In genomic region chrX:16290997-16291396, GRCh38 we compare ENCODE assay signal across 36 cellular contexts.
A peak's percentile ranks its signal among the peaks of the same experiment; 100 is the strongest.
DNase-seq lines count a peak whose midpoint lies in the region; ATAC-seq, FAIRE-seq and TF ChIP-seq lines count a peak whose summit lies in the region.
"Had no signal": no experiment of that assay in that cellular context is flagged by ENCODE, and none has a peak within 500 bp of the region (broad histone marks: within the 10 kb centered on the region; RNA-seq: fewer than 3 reads in every experiment).

No MANE protein-coding gene starts in this region.

- TF ChIP-seq CTCF in IMR-90 (conservative IDR thresholded peaks at IDR 0.05; ENCODE audit: low read depth, low read length) = no peak
- TF ChIP-seq CTCF in K562 (IDR thresholded peaks at IDR 0.05 in 2 of 3, conservative IDR thresholded peaks at IDR 0.05 in 1 of 3; ENCODE audit: insufficient read depth in 2 of 3, low read depth in 1 of 3, low read length in 3 of 3) = no peak
- TF ChIP-seq CTCF in kidney (IDR thresholded peaks at IDR 0.05; ENCODE audit: borderline replicate concordance, extremely low read depth, insufficient read depth) = no peak
- TF ChIP-seq CTCF in pancreas (IDR thresholded peaks at IDR 0.05) = no peak
- TF ChIP-seq CTCF in CD8-positive, alpha-beta T cell (IDR thresholded peaks at IDR 0.05) = no peak
- TF ChIP-seq CTCF in PC-3 (conservative IDR thresholded peaks at IDR 0.05; ENCODE audit: low read depth, low read length) = no peak

- H3K27me3 ChIP-seq in IMR-90 (ENCODE audit: control insufficient read depth, insufficient read depth, low read length) = no peaks in the 10 kb centered on the region
- H3K27me3 ChIP-seq in K562 (ENCODE audit: control insufficient read depth in 2 of 2, insufficient read depth in 2 of 2, low read length in 2 of 2) = no peaks in the 10 kb centered on the region
- peaks cover 0 to 13% (median 0%) of the 10 kb centered on the region in 4 donors for H3K27me3 ChIP-seq in pancreas
- H3K27me3 ChIP-seq in CD8-positive, alpha-beta T cell (ENCODE audit: insufficient read depth, low read length) = no peaks in the 10 kb centered on the region
- H3K27me3 ChIP-seq in PC-3 (ENCODE audit: low read length) = no peaks in the 10 kb centered on the region
- H3K27me3 ChIP-seq: BE2C had no signal

- TF ChIP-seq POLR2A in IMR-90 (IDR thresholded peaks at IDR 0.05; ENCODE audit: low read depth, low read length) (no peak), K562 (conservative IDR thresholded peaks at IDR 0.05) (no peak)

- H3K23ac ChIP-seq in IMR-90 (ENCODE audit: low read depth, low read length) = no peak overlapping the region

- intact Hi-C loops in IMR-90 (cut with micrococcal nuclease) (no loop called here), K562 (cut with micrococcal nuclease) (no loop called here), kidney (cut with DNase I) (no loop called here), pancreas (cut with DNase I) (no loop called here), PC-3 (cut with micrococcal nuclease) (no loop called here)
- intact Hi-C loops in CD8-positive, alpha-beta T cell (cut with DNase I, micrococcal nuclease) = no loop called here

- H2AK5ac ChIP-seq in IMR-90 (ENCODE audit: low read depth, low read length) = no peak overlapping the region

- H3K14ac ChIP-seq in IMR-90 (replicated peaks; ENCODE audit: low read depth, low read length) = no peak overlapping the region

- no peaks in the 10 kb centered on the region for H3K79me1 ChIP-seq in IMR-90 (ENCODE audit: low read depth in 1 of 2, low read length in 2 of 2)

- dilution Hi-C loops in IMR-90 (cut with HindIII; ENCODE audit: low sequenced_read_pairs, unreplicated experiment) = no loop called here

- no peak overlapping the region for H3K56ac ChIP-seq in IMR-90 (ENCODE audit: extremely low read depth, insufficient read depth, low read length)

- no peak overlapping the region for H2BK20ac ChIP-seq in IMR-90 (ENCODE audit: low read depth, low read length)

- no peaks in the 10 kb centered on the region for H3K9me1 ChIP-seq in IMR-90 (ENCODE audit: insufficient read depth, low read length)
- no peaks in the 10 kb centered on the region for H3K9me1 ChIP-seq in K562 (ENCODE audit: control insufficient read depth, insufficient read depth, low read length)

- no peak overlapping the region for H2AK9ac ChIP-seq in IMR-90 (replicated peaks; ENCODE audit: low read depth, low read length, poor library complexity)

- H2AFZ ChIP-seq in IMR-90 (replicated peaks; ENCODE audit: low read length, poor library complexity) = no peak overlapping the region
- no peak overlapping the region for H2AFZ ChIP-seq in K562 (ENCODE audit: low read depth, low read length)
- H2AFZ ChIP-seq in PC-3 (ENCODE audit: low read length) = no peak overlapping the region

- no peaks in the 10 kb centered on the region for H3F3A ChIP-seq in PC-3 (ENCODE audit: low read length, unreplicated experiment)

- in situ Hi-C loops in IMR-90 (cut with MboI; ENCODE audit: low sequenced_read_pairs) (no loop called here), K562 (cut with MboI) (no loop called here)

- no peak overlapping the region for H4K8ac ChIP-seq in IMR-90 (ENCODE audit: low read depth in 2 of 2, low read length in 2 of 2)

- no peak overlapping the region for H3K4me3 Mint-ChIP-seq in CD8-positive, alpha-beta T cell
- H3K4me3 Mint-ChIP-seq in stimulated activated memory B cell treated with anti-CD40 and anti-IgM and Interleukin-4, amounts not matched to agents 10 μg/mL and 1 μg/mL and 100 μg/mL, for 72 hours = no peak overlapping the region
- H3K4me3 Mint-ChIP-seq: B cell; CD14-positive monocyte; CD4-positive, alpha-beta memory T cell; CD4-positive, alpha-beta T cell; CD4-positive, CD25-positive, alpha-beta regulatory T cell; CD8-positive, alpha-beta memory T cell had no signal

- H3K9ac ChIP-seq in IMR-90 (ENCODE audit: low read depth, low read length) = no peak overlapping the region
- no peak overlapping the region for H3K9ac ChIP-seq in K562 (ENCODE audit: insufficient read depth in 1 of 2, low read depth in 2 of 2, low read length in 2 of 2)
- no peak overlapping the region for H3K9ac ChIP-seq in kidney (ENCODE audit: low read length in 2 of 2)
- H3K9ac ChIP-seq in PC-3 (ENCODE audit: low read length) = no peak overlapping the region
- H3K9ac ChIP-seq: BLaER1; BLaER1 treated with 17β-estradiol and CSF1 and Interleukin-3, amounts not matched to agents 10 nM and 100 nM had no signal

- H3K9me3 ChIP-seq in IMR-90 (ENCODE audit: control insufficient read depth, insufficient read depth, low read length) (no peaks in the 10 kb centered on the region), K562 (replicated peaks; ENCODE audit: control insufficient read depth, insufficient read depth, low read depth, low read length) (no peaks in the 10 kb centered on the region), kidney (ENCODE audit: control insufficient read depth in 1 of 2, low read length in 2 of 2) (no peaks in the 10 kb centered on the region), pancreas (no peaks in the 10 kb centered on the region), PC-3 (ENCODE audit: low read length) (no peaks in the 10 kb centered on the region)
- no peaks in the 10 kb centered on the region for H3K9me3 ChIP-seq in CD8-positive, alpha-beta T cell (ENCODE audit: low read length)
- H3K9me3 ChIP-seq: A549, BE2C, BLaER1, Caco-2 had no signal

- CTCF ChIA-PET in IMR-90 (lab: Yijun Ruan, JAX) (no interaction called here), K562 (lab: Yijun Ruan, JAX; ENCODE audit: low intra/inter-chr PET ratio) (no interaction called here), PC-3 (lab: Charles Lee) (no interaction called here)
- CTCF ChIA-PET in CD8-positive, alpha-beta T cell (lab: Charles Lee) = no interaction called here

- no peaks in the 10 kb centered on the region for H3K9me2 ChIP-seq in PC-3 (replicated peaks; ENCODE audit: low read length)

- POLR2A ChIA-PET in IMR-90 (lab: Charles Lee; ENCODE audit: unreplicated experiment) = no interaction called here
- POLR2A ChIA-PET in K562 (lab: Yijun Ruan, JAX) = no interaction called here
- POLR2A ChIA-PET in CD8-positive, alpha-beta T cell (lab: Charles Lee) = no interaction called here
- POLR2A ChIA-PET in PC-3 (lab: Charles Lee; ENCODE audit: unreplicated experiment) = no interaction called here

- no peaks in the 10 kb centered on the region for H3K9me3 Mint-ChIP-seq in CD8-positive, alpha-beta T cell
- no peaks in the 10 kb centered on the region for H3K9me3 Mint-ChIP-seq in stimulated activated memory B cell treated with anti-CD40 and anti-IgM and Interleukin-4, amounts not matched to agents 10 μg/mL and 1 μg/mL and 100 μg/mL, for 72 hours
- H3K9me3 Mint-ChIP-seq: CD4-positive, alpha-beta T cell had no signal

- whole genome bisulfite sequencing in IMR-90 (ENCODE audit: extremely low coverage in 2 of 2, insufficient read length in 1 of 2), 2 experiments = no CpG with 5 or more reads among the region's 1 CpG
- 0% methylated on average over 1 of the region's 1 CpG for WGBS in K562 (ENCODE audit: insufficient coverage, low coverage, missing lambda C conversion rate)
- WGBS in pancreas, 2 donors = 78 to 88% methylated on average over 1 of the region's 1 CpG

- H3K36me3 ChIP-seq in IMR-90 (ENCODE audit: control insufficient read depth, insufficient read depth, low read length) (no peaks in the 10 kb centered on the region), K562 (ENCODE audit: control insufficient read depth, insufficient read depth, low read length) (no peaks in the 10 kb centered on the region), kidney (ENCODE audit: control insufficient read depth in 1 of 2, insufficient read depth in 2 of 2, low read length in 2 of 2) (no peaks in the 10 kb centered on the region), pancreas (no peaks in the 10 kb centered on the region), PC-3 (ENCODE audit: low read depth, low read length) (no peaks in the 10 kb centered on the region)
- no peaks in the 10 kb centered on the region for H3K36me3 ChIP-seq in CD8-positive, alpha-beta T cell (ENCODE audit: insufficient read depth, low read length)
- H3K36me3 ChIP-seq: BE2C; BLaER1; BLaER1 treated with 17β-estradiol and CSF1 and Interleukin-3, amounts not matched to agents 10 nM and 100 nM had no signal

- no peak overlapping the region for H2BK15ac ChIP-seq in IMR-90 (ENCODE audit: low read depth, low read length)

- no peak overlapping the region for H4K91ac ChIP-seq in IMR-90 (ENCODE audit: insufficient read depth, low read depth, low read length)

- no TSS peak for BruUV-seq in IMR-90 (replicated peaks; lab: Mats Ljungman, UMichigan)
- no TSS peak for BruUV-seq in K562 (replicated peaks; lab: Mats Ljungman, UMichigan)
- no TSS peak for BruUV-seq in PC-3 (replicated peaks; lab: Mats Ljungman, UMichigan)

- no peak for FAIRE-seq in K562 (lab: Jason Lieb, UNC)
- FAIRE-seq in kidney (lab: Jason Lieb, UNC) = peak; percentile 32
- peak; percentile 64 for FAIRE-seq in pancreas (lab: Jason Lieb, UNC)
- FAIRE-seq: A204.1, D721Med had no signal

- TF ChIP-seq RAD21 in IMR-90 (IDR thresholded peaks at IDR 0.05; ENCODE audit: low read length) (no peak), K562 (CRISPR knock-in tag; conservative IDR thresholded peaks at IDR 0.05 in 1 of 2, IDR thresholded peaks at IDR 0.05 in 1 of 2) (no peak)

- H3K4me3 ChIP-seq in IMR-90 (ENCODE audit: insufficient read depth, low read depth, low read length) = no peak overlapping the region
- no peak overlapping the region for H3K4me3 ChIP-seq in K562
- no peak overlapping the region for H3K4me3 ChIP-seq in kidney (ENCODE audit: low read length in 2 of 2)
- H3K4me3 ChIP-seq in pancreas = no peak overlapping the region
- no peak overlapping the region for H3K4me3 ChIP-seq in CD8-positive, alpha-beta T cell (ENCODE audit: low read depth, low read length)
- no peak overlapping the region for H3K4me3 ChIP-seq in PC-3 (ENCODE audit: low read length)
- H3K4me3 ChIP-seq: A549; BLaER1; BLaER1 treated with 17β-estradiol and CSF1 and Interleukin-3, amounts not matched to agents 10 nM and 100 nM had no signal

- DNase-seq in IMR-90 (no peak), K562 (ENCODE audit: extremely low read depth in 1 of 4, low spot score in 3 of 4) (no peak), kidney (no peak), pancreas (no peak), PC-3 (no peak)
- no peak for DNase-seq in stimulated activated CD8-positive, alpha-beta memory T cell treated with anti-CD3 and anti-CD28 coated beads, Interleukin-4, amount 100 ng/mL, for 48 hours
- no peak for DNase-seq in CD8-positive, alpha-beta T cell
- DNase-seq: 8988T; ACHN; AML-193; BE2C; C1 segment of cervical spinal cord; Caco-2; Calu3; CD4-positive, alpha-beta memory T cell; CD4-positive, alpha-beta T cell; CD4-positive, CD25-positive, alpha-beta regulatory T cell; CD8-positive, alpha-beta memory T cell; COR-L47; DMS 273 treated with DMSO at 0.1 percent for 48 hours; DMS153; DMS53; DMS79; DMS79 treated with DMSO at 0.1 percent for 48 hours; DND-41; EL had no signal

- no peak overlapping the region for H3K4ac ChIP-seq in IMR-90 (ENCODE audit: low read depth, low read length)

- H2BK120ac ChIP-seq in IMR-90 (ENCODE audit: low read depth, low read length) = no peak overlapping the region

- H3K27me3 Mint-ChIP-seq in CD8-positive, alpha-beta T cell (ENCODE audit: low read depth) = peaks cover 8% of the 10 kb centered on the region
- no peaks in the 10 kb centered on the region for H3K27me3 Mint-ChIP-seq in stimulated activated memory B cell treated with anti-CD40 and anti-IgM and Interleukin-4, amounts not matched to agents 10 μg/mL and 1 μg/mL and 100 μg/mL, for 72 hours
- H3K27me3 Mint-ChIP-seq: CD4-positive, alpha-beta T cell; CD4-positive, CD25-positive, alpha-beta regulatory T cell had no signal

- no peak overlapping the region for H2BK5ac ChIP-seq in IMR-90 (ENCODE audit: low read depth, low read length, poor library complexity, severe bottlenecking)

- TF ChIP-seq EP300 in K562 (IDR thresholded peaks at IDR 0.05; ENCODE audit: low read length) = no peak

- H4K20me1 ChIP-seq in IMR-90 (ENCODE audit: insufficient read depth, low read length) (no peaks in the 10 kb centered on the region), K562 (replicated peaks; ENCODE audit: control insufficient read depth, insufficient read depth, low read length) (no peaks in the 10 kb centered on the region), PC-3 (ENCODE audit: low read length) (no peaks in the 10 kb centered on the region)
- H4K20me1 ChIP-seq: BLaER1 had no signal

- no peak overlapping the region for H3K4me2 ChIP-seq in IMR-90 (ENCODE audit: low read depth, low read length)
- no peak overlapping the region for H3K4me2 ChIP-seq in K562 (ENCODE audit: insufficient read depth, low read length)
- no peak overlapping the region for H3K4me2 ChIP-seq in PC-3 (ENCODE audit: low read length)
- H3K4me2 ChIP-seq: A549; BLaER1; BLaER1 treated with 17β-estradiol and CSF1 and Interleukin-3, amounts not matched to agents 10 nM and 100 nM had no signal

- no peak overlapping the region for H3K18ac ChIP-seq in IMR-90 (ENCODE audit: low read depth, low read length)

- H3K79me2 ChIP-seq in K562 (ENCODE audit: control insufficient read depth, insufficient read depth, low read length) (no peaks in the 10 kb centered on the region), PC-3 (ENCODE audit: low read length) (no peaks in the 10 kb centered on the region)

- H3K36me3 Mint-ChIP-seq in CD8-positive, alpha-beta T cell = no peaks in the 10 kb centered on the region
- no peaks in the 10 kb centered on the region for H3K36me3 Mint-ChIP-seq in stimulated activated memory B cell treated with anti-CD40 and anti-IgM and Interleukin-4, amounts not matched to agents 10 μg/mL and 1 μg/mL and 100 μg/mL, for 72 hours
- H3K36me3 Mint-ChIP-seq: CD14-positive monocyte; CD4-positive, alpha-beta memory T cell; CD4-positive, CD25-positive, alpha-beta regulatory T cell; CD8-positive, alpha-beta memory T cell had no signal

- no peaks in the 10 kb centered on the region for H3K4me1 Mint-ChIP-seq in CD8-positive, alpha-beta T cell (ENCODE audit: low read depth)
- H3K4me1 Mint-ChIP-seq in stimulated activated memory B cell treated with anti-CD40 and anti-IgM and Interleukin-4, amounts not matched to agents 10 μg/mL and 1 μg/mL and 100 μg/mL, for 72 hours = no peaks in the 10 kb centered on the region
- H3K4me1 Mint-ChIP-seq: B cell; CD14-positive monocyte; CD4-positive, alpha-beta memory T cell; CD4-positive, CD25-positive, alpha-beta regulatory T cell; CD8-positive, alpha-beta memory T cell had no signal

- H4K5ac ChIP-seq in IMR-90 (ENCODE audit: low read depth, low read length) = no peak overlapping the region

- H3K4me1 ChIP-seq in IMR-90 (ENCODE audit: control insufficient read depth, insufficient read depth, low read length) (no peaks in the 10 kb centered on the region), K562 (replicated peaks in 1 of 2; ENCODE audit: control insufficient read depth in 2 of 2, insufficient read depth in 2 of 2, low read length in 2 of 2) (no peaks in the 10 kb centered on the region), kidney (ENCODE audit: control insufficient read depth in 1 of 2, insufficient read depth in 1 of 2, low read depth in 1 of 2, low read length in 2 of 2) (no peaks in the 10 kb centered on the region), pancreas (no peaks in the 10 kb centered on the region), PC-3 (ENCODE audit: insufficient read depth, low read length) (no peaks in the 10 kb centered on the region)
- no peaks in the 10 kb centered on the region for H3K4me1 ChIP-seq in CD8-positive, alpha-beta T cell (ENCODE audit: insufficient read depth, low read length)
- H3K4me1 ChIP-seq: A549; BE2C; BLaER1; BLaER1 treated with 17β-estradiol and CSF1 and Interleukin-3, amounts not matched to agents 10 nM and 100 nM; Caco-2 had no signal

- no peak for ATAC-seq in IMR-90 (ENCODE audit: low read depth)
- ATAC-seq in K562 = no peak
- ATAC-seq in pancreas = no peak
- no peak for ATAC-seq in CD8-positive, alpha-beta T cell
- ATAC-seq in stimulated activated memory B cell treated with anti-CD40 and anti-IgM and Interleukin-4, amounts not matched to agents 10 μg/mL and 1 μg/mL and 100 μg/mL, for 72 hours = no peak
- ATAC-seq in PC-3 = no peak
- ATAC-seq: A549 had no signal

- no peak overlapping the region for H3K27ac Mint-ChIP-seq in CD8-positive, alpha-beta T cell
- H3K27ac Mint-ChIP-seq in stimulated activated memory B cell treated with anti-CD40 and anti-IgM and Interleukin-4, amounts not matched to agents 10 μg/mL and 1 μg/mL and 100 μg/mL, for 72 hours = no peak overlapping the region
- H3K27ac Mint-ChIP-seq: B cell; CD14-positive monocyte; CD4-positive, alpha-beta memory T cell; CD4-positive, alpha-beta T cell; CD4-positive, CD25-positive, alpha-beta regulatory T cell; CD8-positive, alpha-beta memory T cell had no signal

- H3K27ac ChIP-seq in IMR-90 (ENCODE audit: insufficient read depth, low read length) (no peak overlapping the region), K562 (ENCODE audit: extremely low read depth, low read depth, low read length) (no peak overlapping the region), kidney (ENCODE audit: low read depth in 2 of 2, low read length in 2 of 2) (no peak overlapping the region), pancreas (no peak overlapping the region), PC-3 (ENCODE audit: low read length) (no peak overlapping the region)
- no peak overlapping the region for H3K27ac ChIP-seq in CD8-positive, alpha-beta T cell (ENCODE audit: low read depth, low read length)
- H3K27ac ChIP-seq: 22Rv1; A549; BLaER1; BLaER1 treated with 17β-estradiol and CSF1 and Interleukin-3, amounts not matched to agents 10 nM and 100 nM; C4-2B had no signal
